In genomic region chr12:31778687-31779086, GRCh38 we compare ENCODE assay signal across 13 cellular contexts. TPM values are rescaled to one million over a fixed set of nuclear protein-coding genes. Genes with fewer than 3 reads are reported as not detected.
A peak's percentile ranks its signal among the peaks of the same experiment; 100 is the strongest.
DNase-seq lines count a peak whose midpoint lies in the region; ATAC-seq, FAIRE-seq and TF ChIP-seq lines count a peak whose summit lies in the region.
"Had no signal": no experiment of that assay in that cellular context is flagged by ENCODE, and none has a peak within 500 bp of the region (broad histone marks: within the 10 kb centered on the region; RNA-seq: fewer than 3 reads in every experiment).

No MANE protein-coding gene starts in this region.

- no peak for TF ChIP-seq POLR2A in endothelial cell of umbilical vein (IDR thresholded peaks at IDR 0.05; ENCODE audit: low read depth, low read length)

- dilution Hi-C loops in endothelial cell of umbilical vein (cut with MboI; ENCODE audit: extremely low pct_ligation_motif_present, low sequenced_read_pairs) = no loop called here

- H3K4me3 ChIP-seq in GM23338 = no peak overlapping the region
- H3K4me3 ChIP-seq in OCI-LY7 (ENCODE audit: low read depth, low read length, poor library complexity, severe bottlenecking) = no peak overlapping the region
- H3K4me3 ChIP-seq in endothelial cell of umbilical vein (replicated peaks in 1 of 3; ENCODE audit: insufficient read depth in 1 of 3, low read depth in 1 of 3, low read length in 3 of 3) = no peak overlapping the region
- H3K4me3 ChIP-seq in pancreas = no peak overlapping the region
- H3K4me3 ChIP-seq: SK-N-MC had no signal

- H3F3A ChIP-seq in GM23338 (replicated peaks; ENCODE audit: low read depth) = no peaks in the 10 kb centered on the region

- ATAC-seq in GM23338 (no peak), pancreas (no peak)
- ATAC-seq in stimulated activated memory B cell treated with anti-CD40 and anti-IgM and Interleukin-4, amounts not matched to agents 10 μg/mL and 1 μg/mL and 100 μg/mL, for 72 hours = no peak
- ATAC-seq: Right ventricle myocardium inferior had no signal

- H3K4me2 ChIP-seq in GM23338 = no peak overlapping the region
- H3K4me2 ChIP-seq in OCI-LY7 (ENCODE audit: low read length) = no peak overlapping the region
- H3K4me2 ChIP-seq in endothelial cell of umbilical vein (ENCODE audit: insufficient read depth, low read length) = no peak overlapping the region

- H4K20me1 ChIP-seq in GM23338 (replicated peaks; ENCODE audit: insufficient read depth) = no peaks in the 10 kb centered on the region
- no peaks in the 10 kb centered on the region for H4K20me1 ChIP-seq in OCI-LY7 (ENCODE audit: insufficient read depth, low read length)
- no peaks in the 10 kb centered on the region for H4K20me1 ChIP-seq in endothelial cell of umbilical vein (replicated peaks; ENCODE audit: control insufficient read depth, extremely low read depth, insufficient read depth, low read length)

- WGBS in pancreas, 2 donors = 88 to 90% methylated on average over 5 of the region's 5 CpGs

- no peaks in the 10 kb centered on the region for H3K36me3 Mint-ChIP-seq in GM23338 (ENCODE audit: low read depth)
- H3K36me3 Mint-ChIP-seq in stimulated activated memory B cell treated with anti-CD40 and anti-IgM and Interleukin-4, amounts not matched to agents 10 μg/mL and 1 μg/mL and 100 μg/mL, for 72 hours = peaks cover 3% of the 10 kb centered on the region

- H3K27me3 Mint-ChIP-seq in GM23338 (ENCODE audit: insufficient read depth, low read depth, poor library complexity) = peaks cover 3% of the 10 kb centered on the region
- no peaks in the 10 kb centered on the region for H3K27me3 Mint-ChIP-seq in stimulated activated memory B cell treated with anti-CD40 and anti-IgM and Interleukin-4, amounts not matched to agents 10 μg/mL and 1 μg/mL and 100 μg/mL, for 72 hours

- no peak overlapping the region for H3K27ac Mint-ChIP-seq in GM23338
- peak overlapping the region; percentile 61 for H3K27ac Mint-ChIP-seq in stimulated activated memory B cell treated with anti-CD40 and anti-IgM and Interleukin-4, amounts not matched to agents 10 μg/mL and 1 μg/mL and 100 μg/mL, for 72 hours

- H3K27me3 ChIP-seq in GM23338 (ENCODE audit: insufficient read depth) (no peaks in the 10 kb centered on the region), endothelial cell of umbilical vein (ENCODE audit: control insufficient read depth in 2 of 2, insufficient read depth in 2 of 2, low read length in 2 of 2) (peaks cover 0 to 2% of the 10 kb centered on the region in 2 experiments), pancreas (no peaks in the 10 kb centered on the region)

- POLR2A ChIA-PET in OCI-LY7 (lab: Charles Lee) (interaction anchor here (0.5 to 1.6 kb wide), 8 partner anchors 8 to 119 kb away, joined by 3 to 5 read pairs (median 3); no protein-coding TSS in a partner anchor), endothelial cell of umbilical vein (lab: Charles Lee) (no interaction called here)

- no peaks in the 10 kb centered on the region for H3K79me2 ChIP-seq in GM23338 (replicated peaks; ENCODE audit: insufficient read depth)
- H3K79me2 ChIP-seq in OCI-LY7 (ENCODE audit: insufficient read depth, low read depth, low read length) = no peaks in the 10 kb centered on the region
- no peaks in the 10 kb centered on the region for H3K79me2 ChIP-seq in endothelial cell of umbilical vein (ENCODE audit: control insufficient read depth, insufficient read depth, low read length)

- H3K27ac ChIP-seq in GM23338 (ENCODE audit: low read depth) = no peak overlapping the region
- H3K27ac ChIP-seq in OCI-LY7 (ENCODE audit: low read depth, low read length, poor library complexity, severe bottlenecking) = no peak overlapping the region
- no peak overlapping the region for H3K27ac ChIP-seq in endothelial cell of umbilical vein (ENCODE audit: insufficient read depth, low read depth, low read length)
- no peak overlapping the region for H3K27ac ChIP-seq in pancreas
- H3K27ac ChIP-seq: SK-N-MC had no signal

- H3K9me2 ChIP-seq in GM23338 (ENCODE audit: insufficient read depth) (no peaks in the 10 kb centered on the region), OCI-LY7 (ENCODE audit: insufficient read depth, low read length) (no peaks in the 10 kb centered on the region)

- TF ChIP-seq CTCF in GM23338 (conservative IDR thresholded peaks at IDR 0.05; ENCODE audit: low read depth in 2 of 2) = no peak
- TF ChIP-seq CTCF in OCI-LY7 (conservative IDR thresholded peaks at IDR 0.05; ENCODE audit: low read length) = no peak
- no peak for TF ChIP-seq CTCF in endothelial cell of umbilical vein (IDR thresholded peaks at IDR 0.05; ENCODE audit: extremely low read depth in 1 of 2, insufficient read depth in 1 of 2, low read depth in 1 of 2, low read length in 2 of 2)
- no peak for TF ChIP-seq CTCF in pancreas (IDR thresholded peaks at IDR 0.05)

- CTCF ChIA-PET in OCI-LY7 (lab: Charles Lee; ENCODE audit: unreplicated experiment) (no interaction called here), endothelial cell of umbilical vein (lab: Charles Lee) (interaction anchor here (1.2 kb wide), 1 partner anchor 96 kb away, joined by 3 read pairs; no protein-coding TSS in a partner anchor)

- no peaks in the 10 kb centered on the region for H3K36me3 ChIP-seq in GM23338 (ENCODE audit: insufficient read depth)
- no peaks in the 10 kb centered on the region for H3K36me3 ChIP-seq in OCI-LY7 (ENCODE audit: insufficient read depth, low read length)
- no peaks in the 10 kb centered on the region for H3K36me3 ChIP-seq in endothelial cell of umbilical vein (ENCODE audit: control insufficient read depth in 2 of 2, extremely low read depth in 1 of 2, insufficient read depth in 2 of 2, low read length in 2 of 2)
- no peaks in the 10 kb centered on the region for H3K36me3 ChIP-seq in pancreas

- no peak overlapping the region for H3K4me3 Mint-ChIP-seq in GM23338
- H3K4me3 Mint-ChIP-seq in stimulated activated memory B cell treated with anti-CD40 and anti-IgM and Interleukin-4, amounts not matched to agents 10 μg/mL and 1 μg/mL and 100 μg/mL, for 72 hours = no peak overlapping the region

- no peaks in the 10 kb centered on the region for H3K4me1 ChIP-seq in GM23338 (ENCODE audit: insufficient read depth)
- H3K4me1 ChIP-seq in OCI-LY7 (ENCODE audit: insufficient read depth, low read length, poor library complexity, severe bottlenecking) = peaks cover 6% of the 10 kb centered on the region
- H3K4me1 ChIP-seq in endothelial cell of umbilical vein (ENCODE audit: control insufficient read depth, extremely low read depth, insufficient read depth, low read length) = no peaks in the 10 kb centered on the region
- H3K4me1 ChIP-seq in pancreas = peaks cover 0 to 4% (median 0%) of the 10 kb centered on the region in 3 donors

- H3K9me3 ChIP-seq in OCI-LY7 (ENCODE audit: low read length) = no peaks in the 10 kb centered on the region
- no peaks in the 10 kb centered on the region for H3K9me3 ChIP-seq in endothelial cell of umbilical vein (replicated peaks; ENCODE audit: control insufficient read depth, insufficient read depth, low read length)
- H3K9me3 ChIP-seq in pancreas = no peaks in the 10 kb centered on the region

- no peak overlapping the region for H3K9ac ChIP-seq in endothelial cell of umbilical vein (replicated peaks; ENCODE audit: extremely low read depth, insufficient read depth, low read length)

- BruUV-seq in OCI-LY7 (replicated peaks; lab: Mats Ljungman, UMichigan) (no TSS peak), endothelial cell of umbilical vein (replicated peaks; lab: Mats Ljungman, UMichigan) (no TSS peak)

- intact Hi-C loops in OCI-LY7 (cut with micrococcal nuclease; ENCODE audit: unreplicated experiment) (no loop called here), endothelial cell of umbilical vein (cut with micrococcal nuclease) (no loop called here), pancreas (cut with DNase I) (no loop called here)

- H3K9me3 Mint-ChIP-seq in GM23338 = no peaks in the 10 kb centered on the region; the same call in 2 of the 3 replicates
- H3K9me3 Mint-ChIP-seq in stimulated activated memory B cell treated with anti-CD40 and anti-IgM and Interleukin-4, amounts not matched to agents 10 μg/mL and 1 μg/mL and 100 μg/mL, for 72 hours = peaks cover 2% of the 10 kb centered on the region

- no peak for DNase-seq in GM23338 (ENCODE audit: low spot score)
- DNase-seq in OCI-LY7 (ENCODE audit: low spot score) = no peak
- DNase-seq in endothelial cell of umbilical vein (ENCODE audit: low read depth, low spot score) = no peak
- no peak for DNase-seq in AG08396 (ENCODE audit: low spot score)
- DNase-seq in pancreas = no peak
- no peak for DNase-seq in HCEC 1CT
- DNase-seq: NCI-H1092; NCI-H226; NCI-H526; NK-92 treated with Interleukin-12 subunit alpha and Interleukin-12 subunit beta, amount 100 ng/mL, for 24 hours had no signal

- H2AFZ ChIP-seq in GM23338 (peak overlapping the region; percentile 21; the same call in 1 of the 2 replicates), OCI-LY7 (ENCODE audit: low read length) (peak overlapping the region; percentile 82), endothelial cell of umbilical vein (ENCODE audit: low read depth, low read length) (peak overlapping the region; percentile 46)

- H3K9me1 ChIP-seq in endothelial cell of umbilical vein (replicated peaks; ENCODE audit: control insufficient read depth, extremely low read depth, insufficient read depth, low read length) = no peaks in the 10 kb centered on the region

- H3K4me1 Mint-ChIP-seq in GM23338 = peaks cover 2% of the 10 kb centered on the region; the same call in 2 of the 3 replicates
- peaks cover 20% of the 10 kb centered on the region for H3K4me1 Mint-ChIP-seq in stimulated activated memory B cell treated with anti-CD40 and anti-IgM and Interleukin-4, amounts not matched to agents 10 μg/mL and 1 μg/mL and 100 μg/mL, for 72 hours

- FAIRE-seq in endothelial cell of umbilical vein (lab: Jason Lieb, UNC) = no peak
- no peak for FAIRE-seq in pancreas (lab: Jason Lieb, UNC)

TF ChIP-seq in GM23338, 12 proteins besides CTCF, POLR2A, EP300 and RAD21:
- TF ChIP-seq POLR2AphosphoS5 (IDR thresholded peaks at IDR 0.05; ENCODE audit: low read depth) (no peak), ZNF114 (CRISPR knock-in tag; IDR thresholded peaks at IDR 0.05) (no peak)

RNA-seq across cellular contexts. Expression of gene AMN1, which starts 49.9 kb away (rescaled TPM):
- total RNA-seq in GM23338 (2014; rRNA removed; shearing (Covaris generic)) = 12.3 and 12.6 TPM in 2 replicates
- polyA plus RNA-seq in GM23338 (2016; fragmentation: Nextera tagmentation; extraction: Ambion mirVana) = 14.1 and 17.7 TPM in 2 replicates
- total RNA-seq in OCI-LY7 (2014; rRNA removed; shearing (Covaris generic)) = 14.1 and 20.1 TPM in 2 replicates
- 12.6 and 15.2 TPM in 2 replicates for total RNA-seq in OCI-LY7 (2022)
- total RNA-seq in endothelial cell of umbilical vein = 8.5 and 11.8 TPM in 2 replicates
- polyA plus RNA-seq in endothelial cell of umbilical vein = 11.3 and 18.0 TPM in 2 replicates
- polyA plus RNA-seq in endothelial cell of umbilical vein (2011; cell fraction: cytosol; rRNA removed) = 14.6 and 15.9 TPM in 2 replicates
- polyA plus RNA-seq in endothelial cell of umbilical vein (2011; cell fraction: nucleus; rRNA removed) = 11.1 and 15.5 TPM in 2 replicates
- polyA plus RNA-seq in endothelial cell of umbilical vein (2012) = 10.9 and 17.3 TPM in 2 replicates
- polyA minus RNA-seq in endothelial cell of umbilical vein = 10.0 and 12.7 TPM in 2 replicates
- 2.6 TPM for polyA minus RNA-seq in endothelial cell of umbilical vein (2011; cell fraction: cytosol; rRNA and poly(A)+ RNA removed)
- polyA minus RNA-seq in endothelial cell of umbilical vein (2011; cell fraction: nucleus; rRNA and poly(A)+ RNA removed) = 5.9 and 9.0 TPM in 2 replicates
- 1 to 10 TPM; 3.5 to 6.1 (median 4.8) TPM for total RNA-seq in pancreas
- polyA plus RNA-seq in pancreas = 1 to 10 TPM; 4.7 to 8.4 TPM

Comparison
In these comparisons a context has a peak if more than half of its experiments do, and no peak if none do; other contexts are left out.
1. H2AFZ ChIP-seq: peak in every context shown above with its lines; median percentile 82 in OCI-LY7; 46 in endothelial cell of umbilical vein; 21 in GM23338.